2 cellular contexts compared by ENCODE assay signal in genomic region chr5:111743993-111744392, GRCh38.
TF ChIP-seq lines count a peak whose summit lies in the region.

No MANE protein-coding gene starts in this region.

TF ChIP-seq in SK-N-SH, 30 proteins besides CTCF, POLR2A, EP300 and RAD21 (continued from another document):
- no peak for TF ChIP-seq POLR2AphosphoS5 (IDR thresholded peaks at IDR 0.05; ENCODE audit: low read depth, low read length)
- TF ChIP-seq, protein P1, sequence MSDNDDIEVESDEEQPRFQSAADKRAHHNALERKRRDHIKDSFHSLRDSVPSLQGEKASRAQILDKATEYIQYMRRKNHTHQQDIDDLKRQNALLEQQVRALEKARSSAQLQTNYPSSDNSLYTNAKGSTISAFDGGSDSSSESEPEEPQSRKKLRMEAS (IDR thresholded peaks at IDR 0.05; ENCODE audit: low read depth), result no peak

TF ChIP-seq in SK-N-SH treated with all-trans-retinoic acid at 6 μM for 48 hours, 23 proteins besides CTCF, POLR2A, EP300 and RAD21 (continued from another document):
- TF ChIP-seq, protein P2, sequence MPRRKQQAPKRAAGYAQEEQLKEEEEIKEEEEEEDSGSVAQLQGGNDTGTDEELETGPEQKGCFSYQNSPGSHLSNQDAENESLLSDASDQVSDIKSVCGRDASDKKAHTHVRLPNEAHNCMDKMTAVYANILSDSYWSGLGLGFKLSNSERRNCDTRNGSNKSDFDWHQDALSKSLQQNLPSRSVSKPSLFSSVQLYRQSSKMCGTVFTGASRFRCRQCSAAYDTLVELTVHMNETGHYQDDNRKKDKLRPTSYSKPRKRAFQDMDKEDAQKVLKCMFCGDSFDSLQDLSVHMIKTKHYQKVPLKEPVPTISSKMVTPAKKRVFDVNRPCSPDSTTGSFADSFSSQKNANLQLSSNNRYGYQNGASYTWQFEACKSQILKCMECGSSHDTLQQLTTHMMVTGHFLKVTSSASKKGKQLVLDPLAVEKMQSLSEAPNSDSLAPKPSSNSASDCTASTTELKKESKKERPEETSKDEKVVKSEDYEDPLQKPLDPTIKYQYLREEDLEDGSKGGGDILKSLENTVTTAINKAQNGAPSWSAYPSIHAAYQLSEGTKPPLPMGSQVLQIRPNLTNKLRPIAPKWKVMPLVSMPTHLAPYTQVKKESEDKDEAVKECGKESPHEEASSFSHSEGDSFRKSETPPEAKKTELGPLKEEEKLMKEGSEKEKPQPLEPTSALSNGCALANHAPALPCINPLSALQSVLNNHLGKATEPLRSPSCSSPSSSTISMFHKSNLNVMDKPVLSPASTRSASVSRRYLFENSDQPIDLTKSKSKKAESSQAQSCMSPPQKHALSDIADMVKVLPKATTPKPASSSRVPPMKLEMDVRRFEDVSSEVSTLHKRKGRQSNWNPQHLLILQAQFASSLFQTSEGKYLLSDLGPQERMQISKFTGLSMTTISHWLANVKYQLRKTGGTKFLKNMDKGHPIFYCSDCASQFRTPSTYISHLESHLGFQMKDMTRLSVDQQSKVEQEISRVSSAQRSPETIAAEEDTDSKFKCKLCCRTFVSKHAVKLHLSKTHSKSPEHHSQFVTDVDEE (CRISPR knock-in tag; IDR thresholded peaks at IDR 0.05), result no peak
- no peak for TF ChIP-seq ZFP3 (CRISPR knock-in tag; IDR thresholded peaks at IDR 0.05)
- TF ChIP-seq SNAI2 (CRISPR knock-in tag; IDR thresholded peaks at IDR 0.05), result no peak
- no peak for TF ChIP-seq ISL1 (CRISPR knock-in tag; IDR thresholded peaks at IDR 0.05)
- TF ChIP-seq, protein P3, sequence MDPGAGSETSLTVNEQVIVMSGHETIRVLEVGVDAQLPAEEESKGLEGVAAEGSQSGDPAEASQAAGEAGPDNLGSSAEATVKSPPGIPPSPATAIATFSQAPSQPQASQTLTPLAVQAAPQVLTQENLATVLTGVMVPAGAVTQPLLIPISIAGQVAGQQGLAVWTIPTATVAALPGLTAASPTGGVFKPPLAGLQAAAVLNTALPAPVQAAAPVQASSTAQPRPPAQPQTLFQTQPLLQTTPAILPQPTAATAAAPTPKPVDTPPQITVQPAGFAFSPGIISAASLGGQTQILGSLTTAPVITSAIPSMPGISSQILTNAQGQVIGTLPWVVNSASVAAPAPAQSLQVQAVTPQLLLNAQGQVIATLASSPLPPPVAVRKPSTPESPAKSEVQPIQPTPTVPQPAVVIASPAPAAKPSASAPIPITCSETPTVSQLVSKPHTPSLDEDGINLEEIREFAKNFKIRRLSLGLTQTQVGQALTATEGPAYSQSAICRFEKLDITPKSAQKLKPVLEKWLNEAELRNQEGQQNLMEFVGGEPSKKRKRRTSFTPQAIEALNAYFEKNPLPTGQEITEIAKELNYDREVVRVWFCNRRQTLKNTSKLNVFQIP (CRISPR knock-in tag; IDR thresholded peaks at IDR 0.05; ENCODE audit: borderline replicate concordance, low read depth), result no peak
TF ChIP-seq in SK-N-SH treated with all-trans-retinoic acid at 6 μM for 48 hours: peak in this region for 0.
